In the genomic region with DNA sequence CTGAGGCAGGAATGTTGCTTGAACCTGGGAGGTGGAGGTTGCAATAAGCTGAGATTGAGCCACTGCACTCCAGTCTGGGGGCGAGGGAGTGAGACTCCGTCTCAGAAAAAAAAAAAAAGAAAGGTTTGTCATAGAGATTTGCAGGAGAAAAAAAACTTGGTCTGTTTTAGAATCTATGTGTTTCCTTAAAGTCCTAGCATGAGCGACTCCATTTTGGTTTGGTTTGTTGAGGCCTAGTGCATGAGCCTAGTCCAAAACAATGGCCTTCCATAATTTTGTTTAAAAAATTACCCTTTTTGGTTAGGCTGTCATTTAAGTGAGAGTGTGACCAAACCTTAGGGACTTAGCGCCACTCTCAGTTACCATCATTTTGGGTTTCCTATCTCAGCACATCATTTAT, we compare ENCODE assay signal across 11 cellular contexts. TPM values are rescaled to one million over a fixed set of nuclear protein-coding genes. Genes with fewer than 3 reads are reported as not detected.
"Had no signal": no experiment of that assay in that cellular context is flagged by ENCODE, and none has a peak within 500 bp of the region (broad histone marks: within the 10 kb centered on the region; RNA-seq: fewer than 3 reads in every experiment).

No MANE protein-coding gene starts in this region.

- DNase-seq: GM23248, H9, HFFc6, KG1 had no signal

- H3K4me3 Mint-ChIP-seq: H9, HFFc6, IgD-negative memory B cell had no signal

- H3K27ac ChIP-seq: GM23248, HL-60 had no signal

- H3K4me3 ChIP-seq: GM23248 had no signal

- H2AFZ ChIP-seq: GM23248 had no signal

- H3K27ac Mint-ChIP-seq: HFFc6, IgD-negative memory B cell had no signal

- H3K9ac ChIP-seq: GM23248 had no signal

- H3K9me3 Mint-ChIP-seq: H9, HFFc6, IgD-negative memory B cell had no signal

- FAIRE-seq: H1, H54, HepG2 had no signal

- H3K27me3 Mint-ChIP-seq: IgD-negative memory B cell had no signal

- ATAC-seq: HCT116, HepG2 had no signal

RNA-seq across cellular contexts. Expression of a gene that starts 8.2 kb away (rescaled TPM):
- total RNA-seq: GM23248, HT1080 had no signal
- polyA plus RNA-seq: GM23248 had no signal

RNA-seq across cellular contexts. Expression of a gene that starts 36.5 kb away (rescaled TPM):
- total RNA-seq: GM23248, H1, H9, HepG2, HFFc6, HT1080 had no signal
- polyA plus RNA-seq: GM23248, H1, HepG2 had no signal
